Comparison of ENCODE assay signal across 8 cellular contexts in the genomic region with DNA sequence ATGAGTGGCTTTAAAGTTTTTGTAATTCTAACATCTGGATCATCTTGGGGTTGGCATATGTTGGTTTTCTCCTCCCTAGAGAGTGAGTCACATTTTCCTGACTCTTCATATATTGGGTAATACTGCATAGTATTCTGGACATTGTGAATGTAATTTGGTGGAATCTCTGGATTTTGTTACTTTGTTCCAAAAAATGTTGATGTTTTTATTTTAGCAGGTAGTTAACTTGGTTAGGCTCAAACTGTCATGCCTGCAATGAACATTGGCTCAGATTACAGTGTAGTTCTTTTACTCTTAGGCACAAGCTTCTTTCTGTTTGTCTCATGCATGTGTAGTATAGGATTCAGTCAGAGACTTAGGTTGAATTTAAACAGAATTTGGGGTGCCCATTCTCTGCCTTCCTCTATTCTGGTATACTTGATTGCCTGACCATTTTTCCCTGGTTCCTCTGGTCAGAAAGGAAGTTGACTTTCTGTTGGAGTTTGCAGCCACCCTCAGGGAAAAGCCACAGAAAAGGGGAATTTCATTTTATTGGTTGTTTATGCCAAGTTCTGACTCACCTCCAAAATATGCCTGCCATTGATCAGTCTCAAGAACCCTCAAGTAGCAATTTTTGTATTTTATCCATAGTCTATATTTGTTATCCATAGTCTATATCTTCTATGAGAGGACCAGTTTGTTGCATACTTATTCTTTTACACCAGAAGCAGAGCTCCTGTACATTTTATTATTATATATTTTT.
DNase-seq lines count a peak whose midpoint lies in the region; FAIRE-seq and TF ChIP-seq lines count a peak whose summit lies in the region.
"Had no signal": no experiment of that assay in that cellular context is flagged by ENCODE, and none has a peak within 500 bp of the region (broad histone marks: within the 10 kb centered on the region; RNA-seq: fewer than 3 reads in every experiment).

No MANE protein-coding gene starts in this region.

- peak; percentile 4 for DNase-seq in GM12891 (ENCODE audit: insufficient read length, low spot score)
- peak; percentile 65 for DNase-seq in MV-4-11 (lab: John Stamatoyannopoulos, UW)
- peak; percentile 80 for DNase-seq in dermis blood vessel endothelial cell
- peak; percentile 12 for DNase-seq in smooth muscle cell of the brain vasculature (ENCODE audit: low read depth, low spot score)
- DNase-seq in posterior vena cava (ENCODE audit: low spot score), result no peak
- no peak for DNase-seq in DMS 273 treated with DMSO at 0.1 percent for 48 hours (lab: John Stamatoyannopoulos, UW)
- no peak for DNase-seq in NCI-H82 treated with DMSO at 0.1 percent for 48 hours (lab: John Stamatoyannopoulos, UW; ENCODE audit: unreplicated experiment)
- DNase-seq: psoas muscle had no signal

- FAIRE-seq in GM12891 (lab: Jason Lieb, UNC), result peak; percentile 16

- intact Hi-C loops in posterior vena cava (cut with DNase I), result no loop called here

- TF ChIP-seq POLR2A in GM12891 (IDR thresholded peaks at IDR 0.05; ENCODE audit: low read depth, low read length), result no peak

TF ChIP-seq in GM12891, 5 proteins besides CTCF, POLR2A, EP300 and RAD21:
- TF ChIP-seq SPI1 (IDR thresholded peaks at IDR 0.05; ENCODE audit: low read depth, low read length), result no peak
- no peak for TF ChIP-seq PAX5 (IDR thresholded peaks at IDR 0.05; ENCODE audit: insufficient read depth, low read length, severe bottlenecking)
- TF ChIP-seq POU2F2 (IDR thresholded peaks at IDR 0.05; ENCODE audit: low read depth, low read length), result no peak
- no peak for TF ChIP-seq TAF1 (IDR thresholded peaks at IDR 0.05; ENCODE audit: low read depth, low read length)
- TF ChIP-seq POLR2AphosphoS5 (IDR thresholded peaks at IDR 0.05; ENCODE audit: low read depth, low read length), result no peak

Comparison
In these comparisons a context has a peak if more than half of its experiments do, and no peak if none do; other contexts are left out.
1. DNase-seq: peak in GM12891 (single experiment), MV-4-11 (single experiment), dermis blood vessel endothelial cell (single experiment) and smooth muscle cell of the brain vasculature (single experiment); none in posterior vena cava (single experiment), DMS 273 treated with DMSO at 0.1 percent for 48 hours (single experiment) and NCI-H82 treated with DMSO at 0.1 percent for 48 hours (single experiment).